Comparison of ENCODE assay signal across 6 cellular contexts in the genomic region with DNA sequence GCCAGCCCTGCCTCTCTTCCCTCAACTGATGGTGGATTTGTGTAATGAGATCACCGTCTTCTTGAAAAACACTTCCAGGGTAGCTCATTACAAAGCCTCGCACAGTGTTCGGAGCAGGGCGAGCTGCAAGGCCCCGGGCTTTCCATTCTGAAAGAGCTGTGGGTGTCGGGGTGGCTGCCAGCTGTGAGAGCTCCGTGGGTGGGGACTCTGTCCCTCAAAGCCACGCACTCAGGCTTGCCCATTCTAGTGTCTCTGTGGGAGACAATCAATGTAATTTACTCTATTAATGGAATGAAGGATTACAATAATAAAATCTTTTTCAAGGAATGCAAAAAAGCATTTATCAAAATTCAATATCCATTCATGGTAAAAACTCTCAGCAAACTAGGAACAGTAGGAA.
DNase-seq lines count a peak whose midpoint lies in the region; ATAC-seq and TF ChIP-seq lines count a peak whose summit lies in the region.
"Not testable (repeated sequence)": the region's sequence is repeated elsewhere in the genome, so short reads cannot be mapped to it uniquely, and the experiment has no call there.

No MANE protein-coding gene starts in this region.

- not testable (repeated sequence) for DNase-seq in activated T-cell treated with anti-CD3 and anti-CD28 coated beads, Interleukin-2, amount 50 U/mL, for 4 hours
- DNase-seq in astrocyte of the spinal cord (ENCODE audit: low read depth, low spot score) (peak; percentile 1), sciatic nerve (ENCODE audit: low spot score) (peak; percentile 57)

- intact Hi-C loops in sciatic nerve (cut with DNase I): not testable (repeated sequence)

- CTCF ChIA-PET in HEK293 (lab: Yijun Ruan, JAX): not testable (repeated sequence)

- not testable (repeated sequence) for H3K4me3 Mint-ChIP-seq in activated T-cell treated with anti-CD3 and anti-CD28 coated beads, Interleukin-2, amount 50 U/mL, for 4 hours; stimulated activated memory B cell treated with anti-CD40 and anti-IgM and Interleukin-4, amounts not matched to agents 10 μg/mL and 1 μg/mL and 100 μg/mL, for 72 hours

- not testable (repeated sequence) for H3K27ac Mint-ChIP-seq in stimulated activated memory B cell treated with anti-CD40 and anti-IgM and Interleukin-4, amounts not matched to agents 10 μg/mL and 1 μg/mL and 100 μg/mL, for 72 hours

- not testable (repeated sequence) for H3K9me3 Mint-ChIP-seq in activated T-cell treated with anti-CD3 and anti-CD28 coated beads, Interleukin-2, amount 50 U/mL, for 4 hours; stimulated activated memory B cell treated with anti-CD40 and anti-IgM and Interleukin-4, amounts not matched to agents 10 μg/mL and 1 μg/mL and 100 μg/mL, for 72 hours

- ATAC-seq in activated CD4-positive, CD25-positive, alpha-beta regulatory T cell treated with anti-CD3 and anti-CD28 coated beads, Interleukin-2, amount 50 U/mL, for 24 hours: peak; percentile 44 to 69
- peak; percentile 43 to 48 for ATAC-seq in activated T-cell treated with anti-CD3 and anti-CD28 coated beads, Interleukin-2, amount 50 U/mL, for 4 hours
- ATAC-seq in sciatic nerve: peak; percentile 42
- ATAC-seq in stimulated activated memory B cell treated with anti-CD40 and anti-IgM and Interleukin-4, amounts not matched to agents 10 μg/mL and 1 μg/mL and 100 μg/mL, for 72 hours: peak; percentile 73

- POLR2A ChIA-PET in HEK293 (lab: Yijun Ruan, JAX): not testable (repeated sequence)

- TF ChIP-seq CTCF in HEK293 (tag by site-specific recombination; IDR thresholded peaks at IDR 0.05); astrocyte of the spinal cord (IDR thresholded peaks at IDR 0.05; ENCODE audit: low read depth, low read length): not testable (repeated sequence)

- not testable (repeated sequence) for H3K27ac ChIP-seq in HEK293 (ENCODE audit: extremely low read depth, low read depth, low read length)

- not testable (repeated sequence) for H3K4me1 Mint-ChIP-seq in activated T-cell treated with anti-CD3 and anti-CD28 coated beads, Interleukin-2, amount 50 U/mL, for 4 hours (ENCODE audit: low read depth); stimulated activated memory B cell treated with anti-CD40 and anti-IgM and Interleukin-4, amounts not matched to agents 10 μg/mL and 1 μg/mL and 100 μg/mL, for 72 hours

- not testable (repeated sequence) for H3K4me1 ChIP-seq in HEK293 (ENCODE audit: control insufficient read depth, insufficient read depth, low read length)

- H3K36me3 ChIP-seq in HEK293 (ENCODE audit: control insufficient read depth in 2 of 2, insufficient read depth in 1 of 2, low read length in 2 of 2): not testable (repeated sequence)

- not testable (repeated sequence) for H3K36me3 Mint-ChIP-seq in activated T-cell treated with anti-CD3 and anti-CD28 coated beads, Interleukin-2, amount 50 U/mL, for 4 hours (ENCODE audit: insufficient read depth); stimulated activated memory B cell treated with anti-CD40 and anti-IgM and Interleukin-4, amounts not matched to agents 10 μg/mL and 1 μg/mL and 100 μg/mL, for 72 hours

- not testable (repeated sequence) for H3K9me3 ChIP-seq in HEK293 (ENCODE audit: control insufficient read depth, insufficient read depth, low read depth, low read length)

- H3K4me3 ChIP-seq in HEK293 (ENCODE audit: low read depth, low read length); astrocyte of the spinal cord (ENCODE audit: low read depth, low read length): not testable (repeated sequence)

- H3K27me3 Mint-ChIP-seq in activated T-cell treated with anti-CD3 and anti-CD28 coated beads, Interleukin-2, amount 50 U/mL, for 4 hours (ENCODE audit: low read depth); stimulated activated memory B cell treated with anti-CD40 and anti-IgM and Interleukin-4, amounts not matched to agents 10 μg/mL and 1 μg/mL and 100 μg/mL, for 72 hours: not testable (repeated sequence)

- in situ Hi-C loops in astrocyte of the spinal cord (cut with HindIII; ENCODE audit: low sequenced_read_pairs): not testable (repeated sequence)

TF ChIP-seq in HEK293, 187 proteins besides CTCF, POLR2A, EP300 and RAD21:
- peak; percentile 32; the same call in 1 of the 2 replicates for TF ChIP-seq ZFHX2 (tag by site-specific recombination; conservative IDR thresholded peaks at IDR 0.05)
